Comparison of ENCODE assay signal across 21 cellular contexts in the genomic region with DNA sequence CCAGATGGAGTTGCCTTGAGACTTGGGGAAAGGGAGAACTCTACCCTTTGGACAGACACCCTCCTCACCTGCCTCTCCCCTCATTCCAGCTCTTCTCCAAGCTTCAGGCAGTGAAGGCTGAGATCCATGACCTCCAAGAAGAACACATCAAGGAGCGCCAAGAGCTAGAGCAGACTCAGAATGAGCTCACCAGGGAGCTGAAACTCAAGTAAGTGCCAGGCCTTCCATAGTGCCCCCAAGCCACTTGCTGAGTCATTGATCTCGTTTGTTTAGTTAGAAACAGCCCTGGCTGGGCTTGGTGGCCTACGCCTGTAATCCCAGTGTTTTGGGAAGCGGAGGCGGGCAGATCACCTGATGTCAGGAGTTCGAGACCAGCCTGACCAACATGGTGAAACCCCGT. TPM values are rescaled to one million over a fixed set of nuclear protein-coding genes. Genes with fewer than 3 reads are reported as not detected.
DNase-seq lines count a peak whose midpoint lies in the region; ATAC-seq and TF ChIP-seq lines count a peak whose summit lies in the region.
"Had no signal": no experiment of that assay in that cellular context is flagged by ENCODE, and none has a peak within 500 bp of the region (broad histone marks: within the 10 kb centered on the region; RNA-seq: fewer than 3 reads in every experiment).

No MANE protein-coding gene starts in this region.

- H3K4me1 Mint-ChIP-seq in endodermal cell: no peaks in the 10 kb centered on the region
- H3K4me1 Mint-ChIP-seq in stimulated activated effector memory CD8-positive, alpha-beta T cell treated with anti-CD3 and anti-CD28 coated beads, Interleukin-12 subunit alpha, Interleukin-12 subunit beta, amount 100 ng/mL, for 72 hours: peaks cover 34% of the 10 kb centered on the region

- no peaks in the 10 kb centered on the region for H3K27me3 ChIP-seq in endodermal cell (ENCODE audit: control insufficient read depth, insufficient read depth, low read length, poor library complexity, severe bottlenecking)
- H3K27me3 ChIP-seq: ascending aorta, colonic mucosa, suprapubic skin had no signal

- H3K27ac ChIP-seq in endodermal cell (ENCODE audit: low read depth, low read length): no peak overlapping the region
- H3K27ac ChIP-seq: ascending aorta, colonic mucosa, suprapubic skin had no signal

- H3K36me3 Mint-ChIP-seq in activated naive CD4-positive, alpha-beta T cell treated with anti-CD3 and anti-CD28 coated beads, Interleukin-2, amount 50 U/mL, for 72 hours: peaks cover 18 to 67% of the 10 kb centered on the region in 2 donors
- H3K36me3 Mint-ChIP-seq in endodermal cell (ENCODE audit: low read depth): peaks cover 63% of the 10 kb centered on the region
- peaks cover 93% of the 10 kb centered on the region for H3K36me3 Mint-ChIP-seq in stimulated activated effector memory CD8-positive, alpha-beta T cell treated with anti-CD3 and anti-CD28 coated beads, Interleukin-12 subunit alpha, Interleukin-12 subunit beta, amount 100 ng/mL, for 72 hours

- 91 to 94% methylated on average over 5 to 7 of the region's 7 CpGs for WGBS in endodermal cell (ENCODE audit: insufficient coverage in 1 of 2, insufficient read length in 1 of 2), 2 experiments

- H3K9me3 ChIP-seq in endodermal cell (ENCODE audit: control insufficient read depth, low read length): no peaks in the 10 kb centered on the region
- H3K9me3 ChIP-seq: ascending aorta, colonic mucosa, suprapubic skin had no signal

- peak in 1 of 2 donors; percentile 26 for DNase-seq in activated naive CD4-positive, alpha-beta T cell treated with anti-CD3 and anti-CD28 coated beads, Interleukin-2, amount 50 U/mL, for 72 hours (ENCODE audit: low spot score in 2 of 2)
- no peak for DNase-seq in activated naive CD4-positive, alpha-beta T cell treated with Interleukin-2 at 50 U/mL for 16 hours
- peak; percentile 21 for DNase-seq in NCI-H69 (lab: John Stamatoyannopoulos, UW)
- DNase-seq in endodermal cell: no peak
- no peak for DNase-seq in stimulated activated effector memory CD8-positive, alpha-beta T cell treated with anti-CD3 and anti-CD28 coated beads, Interleukin-12 subunit alpha, Interleukin-12 subunit beta, amount 100 ng/mL, for 72 hours (ENCODE audit: low spot score in 2 of 2)
- no peak for DNase-seq in COLO829 (ENCODE audit: low spot score)
- DNase-seq in ecto neural progenitor cell (ENCODE audit: low spot score): no peak
- DNase-seq in GF-D8 (lab: John Stamatoyannopoulos, UW): no peak
- DNase-seq: activated CD4-positive, alpha-beta T cell treated with anti-CD3 and anti-CD28 coated beads, Interleukin-2, amount 10 ng/mL, durations not matched to agents 24 days and 14 days; activated T-cell treated with anti-CD3 and anti-CD28 coated beads, Interleukin-2, amount 50 U/mL, for 72 hours; colonic mucosa; GDM1; head of caudate nucleus; NCI-H187; NCI-H446; occipital lobe; stimulated activated CD4-positive, alpha-beta T cell treated with anti-CD3 and anti-CD28 coated beads, Interleukin-1b, Interleukin-23, amount 100 ng/mL, for 48 hours; T1000 had no signal

- H3K9me3 Mint-ChIP-seq in activated naive CD4-positive, alpha-beta T cell treated with anti-CD3 and anti-CD28 coated beads, Interleukin-2, amount 50 U/mL, for 72 hours: peaks cover 0 to 4% of the 10 kb centered on the region in 2 donors
- no peaks in the 10 kb centered on the region for H3K9me3 Mint-ChIP-seq in endodermal cell
- no peaks in the 10 kb centered on the region for H3K9me3 Mint-ChIP-seq in stimulated activated effector memory CD8-positive, alpha-beta T cell treated with anti-CD3 and anti-CD28 coated beads, Interleukin-12 subunit alpha, Interleukin-12 subunit beta, amount 100 ng/mL, for 72 hours
- H3K9me3 Mint-ChIP-seq: activated CD4-positive, alpha-beta T cell treated with anti-CD3 and anti-CD28 coated beads, Interleukin-2, amount 10 ng/mL, durations not matched to agents 24 days and 14 days; activated T-cell treated with anti-CD3 and anti-CD28 coated beads, Interleukin-2, amount 50 U/mL, for 72 hours had no signal

- H3K9ac ChIP-seq in endodermal cell (ENCODE audit: extremely low read depth, low read length, poor library complexity, severe bottlenecking): no peak overlapping the region

- no peaks in the 10 kb centered on the region for H3K4me1 ChIP-seq in endodermal cell (ENCODE audit: control insufficient read depth, insufficient read depth, low read length)
- H3K4me1 ChIP-seq: ascending aorta, colonic mucosa, suprapubic skin had no signal

- H3K27me3 Mint-ChIP-seq in endodermal cell (ENCODE audit: insufficient read depth): no peaks in the 10 kb centered on the region
- H3K27me3 Mint-ChIP-seq: activated CD4-positive, alpha-beta T cell treated with anti-CD3 and anti-CD28 coated beads, Interleukin-2, amount 10 ng/mL, durations not matched to agents 24 days and 14 days had no signal

- no peak for ATAC-seq in activated naive CD4-positive, alpha-beta T cell treated with anti-CD3 and anti-CD28 coated beads, Interleukin-2, amount 50 U/mL, for 72 hours
- no peak for ATAC-seq in stimulated activated effector memory CD8-positive, alpha-beta T cell treated with anti-CD3 and anti-CD28 coated beads, Interleukin-12 subunit alpha, Interleukin-12 subunit beta, amount 100 ng/mL, for 72 hours
- ATAC-seq: activated T-cell treated with anti-CD3 and anti-CD28 coated beads, Interleukin-2, amount 50 U/mL, for 72 hours; sciatic nerve had no signal

- H3K36me3 ChIP-seq in endodermal cell (ENCODE audit: control insufficient read depth, insufficient read depth, low read length): peaks cover 46% of the 10 kb centered on the region

- TF ChIP-seq CTCF in endodermal cell (conservative IDR thresholded peaks at IDR 0.05): no peak

- no peak overlapping the region for H3K4me3 Mint-ChIP-seq in endodermal cell
- H3K4me3 Mint-ChIP-seq in stimulated activated effector memory CD8-positive, alpha-beta T cell treated with anti-CD3 and anti-CD28 coated beads, Interleukin-12 subunit alpha, Interleukin-12 subunit beta, amount 100 ng/mL, for 72 hours: no peak overlapping the region
- H3K4me3 Mint-ChIP-seq: activated CD4-positive, alpha-beta T cell treated with anti-CD3 and anti-CD28 coated beads, Interleukin-2, amount 10 ng/mL, durations not matched to agents 24 days and 14 days; activated T-cell treated with anti-CD3 and anti-CD28 coated beads, Interleukin-2, amount 50 U/mL, for 72 hours had no signal

- no peak overlapping the region for H3K4me3 ChIP-seq in endodermal cell (ENCODE audit: low read length)
- H3K4me3 ChIP-seq: ascending aorta, colonic mucosa, suprapubic skin had no signal

- H3K27ac Mint-ChIP-seq in activated naive CD4-positive, alpha-beta T cell treated with anti-CD3 and anti-CD28 coated beads, Interleukin-2, amount 50 U/mL, for 72 hours: peak overlapping the region; percentile 46 to 68
- H3K27ac Mint-ChIP-seq in endodermal cell: peak overlapping the region; percentile 85
- peak overlapping the region; percentile 75 for H3K27ac Mint-ChIP-seq in stimulated activated effector memory CD8-positive, alpha-beta T cell treated with anti-CD3 and anti-CD28 coated beads, Interleukin-12 subunit alpha, Interleukin-12 subunit beta, amount 100 ng/mL, for 72 hours
- H3K27ac Mint-ChIP-seq: activated CD4-positive, alpha-beta T cell treated with anti-CD3 and anti-CD28 coated beads, Interleukin-2, amount 10 ng/mL, durations not matched to agents 24 days and 14 days had no signal

RNA-seq across cellular contexts. Expression of a gene that starts 39.2 kb away (rescaled TPM):
- 10 to 100 TPM; 21.9 to 37.8 TPM for total RNA-seq in activated naive CD4-positive, alpha-beta T cell treated with anti-CD3 and anti-CD28 coated beads, Interleukin-2, amount 50 U/mL, for 72 hours
- 10 to 100 TPM; 31.4 to 41.1 TPM for total RNA-seq in endodermal cell
- polyA plus RNA-seq in endodermal cell (2013, experiment 1 of 2): 21.1 TPM
- 21.3 TPM for polyA plus RNA-seq in endodermal cell (2013, experiment 2 of 2)

RNA-seq across cellular contexts. Expression of a gene that starts 41.5 kb away (rescaled TPM):
- 100 to 1,000 TPM; 153 to 195 TPM for total RNA-seq in activated naive CD4-positive, alpha-beta T cell treated with anti-CD3 and anti-CD28 coated beads, Interleukin-2, amount 50 U/mL, for 72 hours
- 10 to 100 TPM; 88.9 to 98.6 TPM for total RNA-seq in endodermal cell
- polyA plus RNA-seq in endodermal cell (2013, experiment 1 of 2): 72.1 TPM
- polyA plus RNA-seq in endodermal cell (2013, experiment 2 of 2): 63.8 TPM
